ENCODE assay signal across 8 cellular contexts in the genomic region with DNA sequence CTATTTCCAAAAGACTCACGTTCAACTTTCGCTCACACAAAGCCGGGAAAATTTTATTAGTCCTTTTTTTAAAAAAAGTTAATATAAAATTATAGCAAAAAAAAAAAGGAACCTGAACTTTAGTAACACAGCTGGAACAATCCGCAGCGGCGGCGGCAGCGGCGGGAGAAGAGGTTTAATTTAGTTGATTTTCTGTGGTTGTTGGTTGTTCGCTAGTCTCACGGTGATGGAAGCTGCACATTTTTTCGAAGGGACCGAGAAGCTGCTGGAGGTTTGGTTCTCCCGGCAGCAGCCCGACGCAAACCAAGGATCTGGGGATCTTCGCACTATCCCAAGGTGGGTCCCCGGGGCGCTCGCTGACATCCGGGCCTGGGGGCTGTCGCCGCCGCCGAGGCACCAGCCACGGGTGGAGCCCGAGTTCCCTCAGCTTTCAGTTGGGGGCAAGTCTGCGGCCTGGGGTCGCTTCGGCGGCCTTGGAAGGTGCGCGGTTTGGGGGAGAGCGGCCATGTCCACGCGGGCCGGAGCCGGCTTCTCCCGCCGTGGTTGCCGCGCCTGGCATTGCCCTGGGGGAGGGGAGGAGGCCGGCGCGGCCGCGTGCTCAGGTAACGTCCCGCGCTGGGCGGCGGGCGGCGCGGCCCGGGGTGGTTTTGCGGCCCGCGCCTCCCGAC. TPM values are rescaled to one million over a fixed set of nuclear protein-coding genes. Genes with fewer than 3 reads are reported as not detected.
DNase-seq lines count a peak whose midpoint lies in the region; TF ChIP-seq lines count a peak whose summit lies in the region.

No MANE protein-coding gene starts in this region.

- H3K4me3 ChIP-seq in HUES48 (ENCODE audit: low read depth, low read length) = peak overlapping the region; percentile 97
- H3K4me3 ChIP-seq in effector memory CD4-positive, alpha-beta T cell (ENCODE audit: insufficient read depth, low read depth, low read length, poor library complexity, severe bottlenecking) = peak overlapping the region; percentile 92
- H3K4me3 ChIP-seq in subcutaneous abdominal adipose tissue (ENCODE audit: low read depth in 1 of 5, low read length in 5 of 5) = peak overlapping the region; percentile 77 to 91 (median 87)

- peak overlapping the region; percentile 97 for H3K9ac ChIP-seq in HUES48 (ENCODE audit: low read depth, low read length)
- H3K9ac ChIP-seq in subcutaneous abdominal adipose tissue (ENCODE audit: low read length in 5 of 5) = peak overlapping the region in 4 of 5 donors; percentile 78 to 92 (median 85)

- H3K27me3 ChIP-seq in HUES48 (ENCODE audit: control insufficient read depth, insufficient read depth, low read length) (no peaks in the 10 kb centered on the region), subcutaneous abdominal adipose tissue (ENCODE audit: control insufficient read depth in 5 of 5, insufficient read depth in 4 of 5, low read length in 5 of 5) (no peaks in the 10 kb centered on the region)
- H3K27me3 ChIP-seq in effector memory CD4-positive, alpha-beta T cell (replicated peaks; ENCODE audit: control insufficient read depth, insufficient read depth, low read length, poor library complexity, severe bottlenecking) = no peaks in the 10 kb centered on the region

- peak; percentile 45 for TF ChIP-seq POLR2A in GM19193 (IDR thresholded peaks at IDR 0.05; ENCODE audit: extremely low read depth, insufficient read depth, insufficient read length)

- H3K27ac ChIP-seq in HUES48 (ENCODE audit: low read depth, low read length) = peak overlapping the region; percentile 84
- H3K27ac ChIP-seq in effector memory CD4-positive, alpha-beta T cell (ENCODE audit: insufficient read depth, low read length, poor library complexity, severe bottlenecking) = peak overlapping the region; percentile 87
- peak overlapping the region; percentile 92 for H3K27ac ChIP-seq in subcutaneous abdominal adipose tissue (ENCODE audit: low read depth, low read length)

- H3K4me1 ChIP-seq in HUES48 (ENCODE audit: control insufficient read depth, insufficient read depth, low read length) = peaks cover 31% of the 10 kb centered on the region
- H3K4me1 ChIP-seq in effector memory CD4-positive, alpha-beta T cell (ENCODE audit: control insufficient read depth, insufficient read depth, low read length, poor library complexity, severe bottlenecking) = peaks cover 23% of the 10 kb centered on the region
- H3K4me1 ChIP-seq in subcutaneous abdominal adipose tissue (ENCODE audit: control insufficient read depth in 5 of 5, insufficient read depth in 5 of 5, low read length in 5 of 5) = peaks cover 2 to 44% (median 36%) of the 10 kb centered on the region in 5 donors

- no peaks in the 10 kb centered on the region for H3K9me3 ChIP-seq in HUES48 (ENCODE audit: control insufficient read depth, insufficient read depth, low read length)
- H3K9me3 ChIP-seq in effector memory CD4-positive, alpha-beta T cell (ENCODE audit: control insufficient read depth, low read length) = no peaks in the 10 kb centered on the region
- H3K9me3 ChIP-seq in subcutaneous abdominal adipose tissue (ENCODE audit: control insufficient read depth in 5 of 5, low read length in 5 of 5) = no peaks in the 10 kb centered on the region

- peaks cover 3% of the 10 kb centered on the region; the same call in 1 of the 2 replicates for H3K36me3 ChIP-seq in HUES48 (ENCODE audit: control insufficient read depth, insufficient read depth, low read length)
- H3K36me3 ChIP-seq in effector memory CD4-positive, alpha-beta T cell (ENCODE audit: control insufficient read depth, insufficient read depth, low read length) = no peaks in the 10 kb centered on the region
- no peaks in the 10 kb centered on the region for H3K36me3 ChIP-seq in subcutaneous abdominal adipose tissue (ENCODE audit: control insufficient read depth in 5 of 5, insufficient read depth in 5 of 5, low read length in 5 of 5)

- DNase-seq in Ammon's horn (ENCODE audit: low spot score) (peak; percentile 23), mucosa of gallbladder (ENCODE audit: low spot score) (peak; percentile 34), GM19238 (ENCODE audit: insufficient read length, low spot score) (no peak)
- DNase-seq in activated CD4-positive, alpha-beta T cell treated with anti-CD3 and anti-CD28 coated beads, Interleukin-2, amount 50 U/mL, for 4 hours = peak; percentile 32 to 39
- DNase-seq in effector memory CD4-positive, alpha-beta T cell = peak in 1 of 3 donors; percentile 27

RNA-seq across cellular contexts. Expression of a gene that starts 0.4 kb away (rescaled TPM):
- 69.5 TPM for total RNA-seq in mucosa of gallbladder

RNA-seq across cellular contexts. Expression of a gene that starts 59.7 kb away (rescaled TPM):
- total RNA-seq in mucosa of gallbladder = 41.1 TPM
